Comparison of ENCODE assay signal across 3 cellular contexts in genomic region chr17:71081666-71082065, GRCh38.
A peak's percentile ranks its signal among the peaks of the same experiment; 100 is the strongest.
TF ChIP-seq lines count a peak whose summit lies in the region.

No MANE protein-coding gene starts in this region.

TF ChIP-seq in GM23338, 12 proteins besides CTCF, POLR2A, EP300 and RAD21 (continues in another document):
- TF ChIP-seq ZNF462 (CRISPR knock-in tag; IDR thresholded peaks at IDR 0.05) (no peak), ZNF114 (CRISPR knock-in tag; IDR thresholded peaks at IDR 0.05) (no peak), EZH2phosphoT487 (IDR thresholded peaks at IDR 0.05; ENCODE audit: unreplicated experiment) (no peak), CREB1 (CRISPR knock-in tag; IDR thresholded peaks at IDR 0.05; ENCODE audit: low read depth) (no peak), EZH2 (IDR thresholded peaks at IDR 0.05; ENCODE audit: low read depth, unreplicated experiment) (no peak), POLR2AphosphoS5 (IDR thresholded peaks at IDR 0.05; ENCODE audit: low read depth) (no peak), JUNB (IDR thresholded peaks at IDR 0.05; ENCODE audit: unreplicated experiment) (no peak), ZNF331 (CRISPR knock-in tag; IDR thresholded peaks at IDR 0.05; ENCODE audit: low read depth) (no peak), STAT1 (IDR thresholded peaks at IDR 0.05; ENCODE audit: unreplicated experiment) (no peak)

TF ChIP-seq in H1, 55 proteins besides CTCF, POLR2A, EP300 and RAD21:
- no peak for TF ChIP-seq ATF3 (IDR thresholded peaks at IDR 0.05; ENCODE audit: insufficient read depth, low read depth, low read length)
- TF ChIP-seq BACH1 (IDR thresholded peaks at IDR 0.05; ENCODE audit: low read length): peak; percentile 26

TF ChIP-seq in liver, 16 proteins besides CTCF, POLR2A, EP300 and RAD21:
- TF ChIP-seq HNF4G (IDR thresholded peaks at IDR 0.05): peak; percentile 14
- peak; percentile 29 for TF ChIP-seq FOXA2 (IDR thresholded peaks at IDR 0.05)
- peak in 1 of 2 donors; percentile 38 for TF ChIP-seq RXRA (IDR thresholded peaks at IDR 0.05)
- peak; percentile 73 to 88 for TF ChIP-seq HNF4A (conservative IDR thresholded peaks at IDR 0.05)
- TF ChIP-seq REST (IDR thresholded peaks at IDR 0.05): no peak
